8 cellular contexts compared by ENCODE assay signal in the genomic region with DNA sequence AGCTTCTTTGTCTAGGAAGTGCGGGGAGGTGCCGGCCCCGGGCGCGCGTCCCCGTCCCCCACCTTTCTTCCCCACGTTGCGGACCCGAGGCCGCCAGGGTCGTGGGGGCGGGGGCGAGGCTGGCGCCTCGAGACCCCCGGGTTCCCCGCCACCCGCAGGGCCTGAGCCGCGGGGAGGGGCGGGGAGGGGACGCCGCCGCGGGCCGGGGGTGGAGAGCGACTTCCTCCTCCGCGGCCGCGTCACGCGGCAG. TPM values are rescaled to one million over a fixed set of nuclear protein-coding genes. Genes with fewer than 3 reads are reported as not detected.
DNase-seq lines count a peak whose midpoint lies in the region; ATAC-seq and TF ChIP-seq lines count a peak whose summit lies in the region.

No MANE protein-coding gene starts in this region.

- no peak for TF ChIP-seq RAD21 in SK-N-SH (IDR thresholded peaks at IDR 0.05; ENCODE audit: low read length)

- CTCF ChIA-PET in SK-N-SH (lab: Yijun Ruan, JAX): interaction anchor here (4.2 kb wide), 1 partner anchor 23 kb away, joined by 20 read pairs; no protein-coding TSS in a partner anchor

- H3F3A ChIP-seq in SK-N-SH (replicated peaks; ENCODE audit: insufficient read depth): peaks cover 53% of the 10 kb centered on the region

- no peak overlapping the region for H2AFZ ChIP-seq in SK-N-SH (ENCODE audit: low read depth)

- H3K36me3 ChIP-seq in SK-N-SH (replicated peaks in 1 of 2; ENCODE audit: control insufficient read depth in 1 of 2, insufficient read depth in 2 of 2, low read length in 1 of 2) (peaks cover 27 to 31% of the 10 kb centered on the region in 2 experiments), testis (ENCODE audit: low read depth, missing control alignments) (no peaks in the 10 kb centered on the region)

- H3K9me3 Mint-ChIP-seq in activated naive CD8-positive, alpha-beta T cell treated with anti-CD3 and anti-CD28 coated beads, Interleukin-2, amount 10 ng/mL, durations not matched to agents 7 days and 5 days: no peaks in the 10 kb centered on the region

- H3K9ac ChIP-seq in SK-N-SH: peak overlapping the region; percentile 84; the same call in 1 of the 2 replicates

- peak overlapping the region; percentile 88 for H3K4me3 Mint-ChIP-seq in activated naive CD8-positive, alpha-beta T cell treated with anti-CD3 and anti-CD28 coated beads, Interleukin-2, amount 10 ng/mL, durations not matched to agents 7 days and 5 days

- H3K27ac Mint-ChIP-seq in activated naive CD8-positive, alpha-beta T cell treated with anti-CD3 and anti-CD28 coated beads, Interleukin-2, amount 10 ng/mL, durations not matched to agents 7 days and 5 days: peak overlapping the region; percentile 87

- intact Hi-C loops in testis (cut with DNase I; ENCODE audit: low total_unique reads): no loop called here

- no peak for TF ChIP-seq EP300 in SK-N-SH (IDR thresholded peaks at IDR 0.05; ENCODE audit: borderline replicate concordance in 1 of 2, low read depth in 1 of 2, low read length in 1 of 2)

- H3K4me1 Mint-ChIP-seq in activated naive CD8-positive, alpha-beta T cell treated with anti-CD3 and anti-CD28 coated beads, Interleukin-2, amount 10 ng/mL, durations not matched to agents 7 days and 5 days: peaks cover 23% of the 10 kb centered on the region

- 26% methylated on average over 32 of the region's 34 CpGs for WGBS in SK-N-SH (ENCODE audit: low lambda C conversion rate)
- WGBS in testis, 2 donors: no CpG with 5 or more reads among the region's 34 CpGs

- peaks cover 91% of the 10 kb centered on the region for H3K79me2 ChIP-seq in SK-N-SH (ENCODE audit: insufficient read depth)

- peak overlapping the region; percentile 98; the same call in 1 of the 2 replicates for H3K4me2 ChIP-seq in SK-N-SH

- peaks cover 35% of the 10 kb centered on the region for H4K20me1 ChIP-seq in SK-N-SH (ENCODE audit: insufficient read depth)

- H3K27me3 Mint-ChIP-seq in activated naive CD8-positive, alpha-beta T cell treated with anti-CD3 and anti-CD28 coated beads, Interleukin-2, amount 10 ng/mL, durations not matched to agents 7 days and 5 days: no peaks in the 10 kb centered on the region

- H3K4me3 ChIP-seq in SK-N-SH (ENCODE audit: low read depth in 2 of 2, low read length in 1 of 2) (peak overlapping the region; percentile 69 to 73; a peak in 3 of 4 replicates), testis (peak overlapping the region; percentile 74 to 96)

- ATAC-seq in SK-N-SH treated with all-trans-retinoic acid at 6 μM for 48 hours: no peak
- no peak for ATAC-seq in activated naive CD8-positive, alpha-beta T cell treated with anti-CD3 and anti-CD28 coated beads, Interleukin-2, amount 10 ng/mL, durations not matched to agents 7 days and 5 days (ENCODE audit: low read depth)
- no peak for ATAC-seq in HG02885 (IDR thresholded peaks at IDR 0.05; ENCODE audit: poor library complexity, unreplicated experiment)
- ATAC-seq in HG03565 (IDR thresholded peaks at IDR 0.05; ENCODE audit: unreplicated experiment): no peak

- peaks cover 17 to 52% of the 10 kb centered on the region in 2 experiments; a peak in 3 of 4 replicates for H3K4me1 ChIP-seq in SK-N-SH (ENCODE audit: control insufficient read depth in 1 of 2, insufficient read depth in 2 of 2, low read depth in 1 of 2, low read length in 1 of 2)
- peaks cover 44% of the 10 kb centered on the region for H3K4me1 ChIP-seq in testis

- peaks cover 29% of the 10 kb centered on the region for H3K36me3 Mint-ChIP-seq in activated naive CD8-positive, alpha-beta T cell treated with anti-CD3 and anti-CD28 coated beads, Interleukin-2, amount 10 ng/mL, durations not matched to agents 7 days and 5 days

- H3K27ac ChIP-seq in SK-N-SH (ENCODE audit: low read depth in 2 of 2, low read length in 1 of 2) (peak overlapping the region; percentile 88 to 93), layer of hippocampus (ENCODE audit: low read depth, low read length) (peak overlapping the region; percentile 97), testis (peak overlapping the region; percentile 99 to 100)

- H3K9me2 ChIP-seq in SK-N-SH: no peaks in the 10 kb centered on the region

- no peak for DNase-seq in SK-N-SH
- no peak for DNase-seq in activated naive CD8-positive, alpha-beta T cell treated with anti-CD3 and anti-CD28 coated beads, Interleukin-2, amount 10 ng/mL, durations not matched to agents 7 days and 5 days
- no peak for DNase-seq in testis
- DNase-seq in nucleus accumbens (lab: John Stamatoyannopoulos, UW): no peak

- H3K27me3 ChIP-seq in SK-N-SH (ENCODE audit: insufficient read depth) (no peaks in the 10 kb centered on the region), layer of hippocampus (ENCODE audit: control insufficient read depth, insufficient read depth, low read length) (peaks cover 6% of the 10 kb centered on the region), testis (no peaks in the 10 kb centered on the region)

- POLR2A ChIA-PET in SK-N-SH (lab: Yijun Ruan, JAX): interaction anchor here (2.5 kb wide), 1 partner anchor 78 kb away, joined by 6 read pairs; no protein-coding TSS in a partner anchor
- POLR2A ChIA-PET in activated naive CD8-positive, alpha-beta T cell treated with anti-CD3 and anti-CD28 coated beads, Interleukin-2, amount 10 ng/mL, durations not matched to agents 7 days and 5 days (lab: Charles Lee): interaction anchor here (0.5 to 6.9 kb wide), 4 partner anchors 38 to 458 kb away, joined by 5 to 50 read pairs (median 8); a partner anchor contains a TSS

- TF ChIP-seq CTCF in SK-N-SH (IDR thresholded peaks at IDR 0.05) (no peak), testis (IDR thresholded peaks at IDR 0.05) (no peak)

- H3K9me3 ChIP-seq in SK-N-SH (no peaks in the 10 kb centered on the region), testis (no peaks in the 10 kb centered on the region)

- no peak for TF ChIP-seq POLR2A in testis (IDR thresholded peaks at IDR 0.05)

TF ChIP-seq in SK-N-SH, 30 proteins besides CTCF, POLR2A, EP300 and RAD21:
- TF ChIP-seq NRF1 (IDR thresholded peaks at IDR 0.05; ENCODE audit: low read depth, low read length): no peak
- no peak for TF ChIP-seq EZH2phosphoT487 (IDR thresholded peaks at IDR 0.05; ENCODE audit: borderline replicate concordance, low read depth)
- TF ChIP-seq MEF2A (IDR thresholded peaks at IDR 0.05; ENCODE audit: borderline replicate concordance, low read depth): no peak

TF ChIP-seq in SK-N-SH treated with all-trans-retinoic acid at 6 μM for 48 hours, 23 proteins besides CTCF, POLR2A, EP300 and RAD21 (continues in another document):
- TF ChIP-seq PPARA (CRISPR knock-in tag; IDR thresholded peaks at IDR 0.05; ENCODE audit: borderline replicate concordance) (no peak), ZNF70 (CRISPR knock-in tag; IDR thresholded peaks at IDR 0.05) (no peak), SNAI2 (CRISPR knock-in tag; IDR thresholded peaks at IDR 0.05) (no peak), ZNF8 (CRISPR knock-in tag; IDR thresholded peaks at IDR 0.05) (no peak), ZNF565 (CRISPR knock-in tag; conservative IDR thresholded peaks at IDR 0.05; ENCODE audit: low read depth) (no peak), BACH2 (CRISPR knock-in tag; IDR thresholded peaks at IDR 0.05; ENCODE audit: borderline replicate concordance) (no peak), CSDC2 (CRISPR knock-in tag; IDR thresholded peaks at IDR 0.05) (no peak), RARB (CRISPR knock-in tag; IDR thresholded peaks at IDR 0.05) (no peak)
- TF ChIP-seq, protein P1, sequence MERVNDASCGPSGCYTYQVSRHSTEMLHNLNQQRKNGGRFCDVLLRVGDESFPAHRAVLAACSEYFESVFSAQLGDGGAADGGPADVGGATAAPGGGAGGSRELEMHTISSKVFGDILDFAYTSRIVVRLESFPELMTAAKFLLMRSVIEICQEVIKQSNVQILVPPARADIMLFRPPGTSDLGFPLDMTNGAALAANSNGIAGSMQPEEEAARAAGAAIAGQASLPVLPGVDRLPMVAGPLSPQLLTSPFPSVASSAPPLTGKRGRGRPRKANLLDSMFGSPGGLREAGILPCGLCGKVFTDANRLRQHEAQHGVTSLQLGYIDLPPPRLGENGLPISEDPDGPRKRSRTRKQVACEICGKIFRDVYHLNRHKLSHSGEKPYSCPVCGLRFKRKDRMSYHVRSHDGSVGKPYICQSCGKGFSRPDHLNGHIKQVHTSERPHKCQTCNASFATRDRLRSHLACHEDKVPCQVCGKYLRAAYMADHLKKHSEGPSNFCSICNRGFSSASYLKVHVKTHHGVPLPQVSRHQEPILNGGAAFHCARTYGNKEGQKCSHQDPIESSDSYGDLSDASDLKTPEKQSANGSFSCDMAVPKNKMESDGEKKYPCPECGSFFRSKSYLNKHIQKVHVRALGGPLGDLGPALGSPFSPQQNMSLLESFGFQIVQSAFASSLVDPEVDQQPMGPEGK (CRISPR knock-in tag; IDR thresholded peaks at IDR 0.05; ENCODE audit: borderline replicate concordance): no peak

RNA-seq across cellular contexts. Expression of a gene that starts 1.8 kb away (rescaled TPM):
- polyA plus RNA-seq in SK-N-SH (2012; rRNA removed): 3,367 and 7,871 TPM in 2 replicates
- 4,016 and 6,640 TPM in 2 replicates for polyA plus RNA-seq in SK-N-SH (2012; cell fraction: cytosol; rRNA removed)
- polyA plus RNA-seq in SK-N-SH (2012; cell fraction: nucleus; rRNA removed): 7,589 and 12,425 TPM in 2 replicates
- 1,000 to 10,000 TPM; 2,936 to 3,174 TPM for total RNA-seq in activated naive CD8-positive, alpha-beta T cell treated with anti-CD3 and anti-CD28 coated beads, Interleukin-2, amount 10 ng/mL, durations not matched to agents 7 days and 5 days
- 1,000 to 10,000 TPM; 1,790 to 2,057 TPM for total RNA-seq in testis
- 1,571 TPM for polyA plus RNA-seq in testis (ENCODE audit: insufficient read depth, low read depth, low replicate concordance)

RNA-seq across cellular contexts. Expression of a gene that starts 13.8 kb away (rescaled TPM):
- polyA plus RNA-seq in SK-N-SH (2012; rRNA removed) (2.0 and 2.1 TPM in 2 replicates), testis (ENCODE audit: insufficient read depth, low read depth, low replicate concordance) (0.37 TPM)
- polyA plus RNA-seq in SK-N-SH (2012; cell fraction: cytosol; rRNA removed): 0.31 and 0.79 TPM in 2 replicates
- polyA plus RNA-seq in SK-N-SH (2012; cell fraction: nucleus; rRNA removed): 10.6 and 13.6 TPM in 2 replicates
- 1 to 10 TPM in 1 of 2 experiments, under 1 TPM in 1; 0.94 to 1.7 TPM for total RNA-seq in activated naive CD8-positive, alpha-beta T cell treated with anti-CD3 and anti-CD28 coated beads, Interleukin-2, amount 10 ng/mL, durations not matched to agents 7 days and 5 days
- 1 to 10 TPM; 3.5 to 4.0 TPM for total RNA-seq in testis

RNA-seq across cellular contexts. Expression of a gene that starts 37.7 kb away (rescaled TPM):
- polyA plus RNA-seq in SK-N-SH (2012; rRNA removed) (17.1 and 18.9 TPM in 2 replicates), testis (ENCODE audit: insufficient read depth, low read depth, low replicate concordance) (17.6 TPM)
- 6.8 and 12.0 TPM in 2 replicates for polyA plus RNA-seq in SK-N-SH (2012; cell fraction: cytosol; rRNA removed)
- 94.3 and 134 TPM in 2 replicates for polyA plus RNA-seq in SK-N-SH (2012; cell fraction: nucleus; rRNA removed)
- 10 to 100 TPM; 40.7 to 43.1 TPM for total RNA-seq in activated naive CD8-positive, alpha-beta T cell treated with anti-CD3 and anti-CD28 coated beads, Interleukin-2, amount 10 ng/mL, durations not matched to agents 7 days and 5 days
- total RNA-seq in testis: 10 to 100 TPM; 42.6 to 45.8 TPM
